8 cellular contexts compared by ENCODE assay signal in genomic region chr14:89303452-89304435, GRCh38.
DNase-seq lines count a peak whose midpoint lies in the region; ATAC-seq and TF ChIP-seq lines count a peak whose summit lies in the region.

No MANE protein-coding gene starts in this region.

- ATAC-seq in GM21360 (IDR thresholded peaks at IDR 0.05; ENCODE audit: unreplicated experiment): peak; percentile 51
- ATAC-seq in HG03558 (IDR thresholded peaks at IDR 0.05; ENCODE audit: extremely low read depth, unreplicated experiment): peak; percentile 45

- CTCF ChIA-PET in OCI-LY7 (lab: Charles Lee; ENCODE audit: unreplicated experiment) (no interaction called here), mammary epithelial cell (lab: Charles Lee; ENCODE audit: low non-redundant PET) (no interaction called here)

- no peaks in the 10 kb centered on the region for H3K9me2 ChIP-seq in OCI-LY7 (ENCODE audit: insufficient read depth, low read length)

- DNase-seq in ELF-1 (ENCODE audit: low read depth, low spot score) (peak; percentile 55), OCI-LY7 (ENCODE audit: low spot score) (peak; percentile 94), mammary epithelial cell (peak; percentile 3), kidney epithelial cell (ENCODE audit: low read depth) (peak; percentile 43), spleen (peak; percentile 79)
- no peak for DNase-seq in effector CD4-positive, alpha-beta T cell

- intact Hi-C loops in OCI-LY7 (cut with micrococcal nuclease; ENCODE audit: unreplicated experiment): loop anchor here (1.0 to 10.0 kb wide), 6 partner anchors 29 to 463 kb away; partner anchors contain the start of gene FOXN3
- intact Hi-C loops in mammary epithelial cell (cut with micrococcal nuclease): no loop called here
- intact Hi-C loops in spleen (cut with DNase I; ENCODE audit: low total_unique reads): no loop called here

- H3K4me1 ChIP-seq in OCI-LY7 (ENCODE audit: insufficient read depth, low read length, poor library complexity, severe bottlenecking): peaks cover 64% of the 10 kb centered on the region
- H3K4me1 ChIP-seq in mammary epithelial cell (ENCODE audit: insufficient read depth, low read length): no peaks in the 10 kb centered on the region
- H3K4me1 ChIP-seq in spleen: peaks cover 36 to 73% (median 63%) of the 10 kb centered on the region in 6 donors

- 53% methylated on average over 11 of the region's 14 CpGs for WGBS in mammary epithelial cell (ENCODE audit: low coverage, missing lambda C conversion rate)
- 5 to 13% (median 7%) methylated on average over 14 of the region's 14 CpGs for WGBS in spleen, 5 donors

- TF ChIP-seq POLR2A in spleen (IDR thresholded peaks at IDR 0.05): peak in 1 of 3 donors; percentile 58

- H3K4me2 ChIP-seq in OCI-LY7 (ENCODE audit: low read length) (peak overlapping the region; percentile 92), mammary epithelial cell (ENCODE audit: insufficient read depth, low read depth, low read length) (no peak overlapping the region)

- H4K20me1 ChIP-seq in OCI-LY7 (ENCODE audit: insufficient read depth, low read length) (no peaks in the 10 kb centered on the region), mammary epithelial cell (ENCODE audit: insufficient read depth, low read length) (no peaks in the 10 kb centered on the region)

- peak overlapping the region; percentile 99 for H3K27ac ChIP-seq in OCI-LY7 (ENCODE audit: low read depth, low read length, poor library complexity, severe bottlenecking)
- H3K27ac ChIP-seq in mammary epithelial cell (ENCODE audit: insufficient read depth, low read depth, low read length): no peak overlapping the region
- peak overlapping the region; percentile 67 to 89 (median 86) for H3K27ac ChIP-seq in spleen

- H2AFZ ChIP-seq in OCI-LY7 (ENCODE audit: low read length): peak overlapping the region; percentile 30; the same call in 1 of the 2 replicates
- no peak overlapping the region for H2AFZ ChIP-seq in mammary epithelial cell (ENCODE audit: low read depth, low read length)

- in situ Hi-C loops in mammary epithelial cell (cut with MboI; ENCODE audit: low sequenced_read_pairs in 2 of 2): no loop called here

- no peaks in the 10 kb centered on the region for H3K27me3 ChIP-seq in mammary epithelial cell (ENCODE audit: insufficient read depth, low read length)
- no peaks in the 10 kb centered on the region for H3K27me3 ChIP-seq in kidney epithelial cell (ENCODE audit: control insufficient read depth, insufficient read depth, low read length)
- no peaks in the 10 kb centered on the region for H3K27me3 ChIP-seq in spleen (replicated peaks in 1 of 7)

- TF ChIP-seq CTCF in OCI-LY7 (conservative IDR thresholded peaks at IDR 0.05; ENCODE audit: low read length): no peak
- no peak for TF ChIP-seq CTCF in mammary epithelial cell (conservative IDR thresholded peaks at IDR 0.05 in 1 of 2, IDR thresholded peaks at IDR 0.05 in 1 of 2; ENCODE audit: extremely low read depth in 1 of 2, insufficient read depth in 1 of 2, low read depth in 1 of 2, low read length in 2 of 2)
- no peak for TF ChIP-seq CTCF in kidney epithelial cell (IDR thresholded peaks at IDR 0.05; ENCODE audit: insufficient read depth, low read length, poor library complexity, severe bottlenecking)
- no peak for TF ChIP-seq CTCF in spleen (IDR thresholded peaks at IDR 0.05 in 8 of 11, conservative IDR thresholded peaks at IDR 0.05 in 3 of 11)

- POLR2A ChIA-PET in OCI-LY7 (lab: Charles Lee): interaction anchor here (0.5 to 2.0 kb wide), 18 partner anchors 15 to 663 kb away, joined by 3 to 10 read pairs (median 5); no protein-coding TSS in a partner anchor

- H3K36me3 ChIP-seq in OCI-LY7 (ENCODE audit: insufficient read depth, low read length) (no peaks in the 10 kb centered on the region; the same call in none of the 2 replicates), mammary epithelial cell (ENCODE audit: insufficient read depth, low read length) (no peaks in the 10 kb centered on the region), kidney epithelial cell (ENCODE audit: control insufficient read depth, insufficient read depth, low read length) (no peaks in the 10 kb centered on the region), spleen (no peaks in the 10 kb centered on the region)

- BruUV-seq in OCI-LY7 (replicated peaks; lab: Mats Ljungman, UMichigan) (TSS peak; percentile 44), mammary epithelial cell (replicated peaks; lab: Mats Ljungman, UMichigan) (no TSS peak)

- H3K9ac ChIP-seq in mammary epithelial cell (ENCODE audit: insufficient read depth, low read length): no peak overlapping the region

- H3K79me2 ChIP-seq in OCI-LY7 (ENCODE audit: insufficient read depth, low read depth, low read length) (peaks cover 48% of the 10 kb centered on the region; the same call in 1 of the 2 replicates), mammary epithelial cell (ENCODE audit: insufficient read depth, low read length) (no peaks in the 10 kb centered on the region)

- H3K4me3 ChIP-seq in OCI-LY7 (ENCODE audit: low read depth, low read length, poor library complexity, severe bottlenecking): peak overlapping the region; percentile 65
- no peak overlapping the region for H3K4me3 ChIP-seq in mammary epithelial cell (replicated peaks in 1 of 3; ENCODE audit: insufficient read depth in 1 of 3, low read depth in 2 of 3, low read length in 3 of 3)
- no peak overlapping the region for H3K4me3 ChIP-seq in kidney epithelial cell (ENCODE audit: low read depth, low read length)
- H3K4me3 ChIP-seq in spleen: peak overlapping the region in 2 of 8 donors; percentile 4 to 45

- dilution Hi-C loops in mammary epithelial cell (cut with HindIII; ENCODE audit: low sequenced_read_pairs): loop anchor here (5.0 kb wide), 1 partner anchor 51 kb away; no protein-coding TSS in a partner anchor

- H3K9me3 ChIP-seq in OCI-LY7 (ENCODE audit: low read length) (no peaks in the 10 kb centered on the region), mammary epithelial cell (replicated peaks; ENCODE audit: insufficient read depth, low read length) (no peaks in the 10 kb centered on the region), spleen (no peaks in the 10 kb centered on the region)
